In the genomic region with DNA sequence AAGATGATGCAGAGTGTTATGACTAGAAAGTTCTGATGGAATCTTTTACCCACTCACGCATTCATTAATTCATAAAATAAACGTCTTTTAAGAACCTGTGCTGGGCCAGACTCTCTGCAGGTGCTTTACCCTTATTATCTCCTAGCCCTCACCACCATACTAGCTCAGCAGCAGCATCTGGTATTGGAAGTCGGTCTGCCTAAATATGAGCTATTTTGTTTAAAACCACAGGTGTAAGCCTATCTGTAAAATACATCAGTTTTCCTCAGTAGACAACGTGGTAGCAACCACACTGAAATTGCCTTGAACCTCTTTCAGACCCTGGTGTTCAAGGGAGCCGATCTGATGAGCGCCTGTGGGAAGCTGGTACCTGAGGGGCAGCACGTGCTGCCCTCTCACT, we compare ENCODE assay signal across 18 cellular contexts.
A peak's percentile ranks its signal among the peaks of the same experiment; 100 is the strongest.
DNase-seq lines count a peak whose midpoint lies in the region; ATAC-seq lines count a peak whose summit lies in the region.
"Had no signal": no experiment of that assay in that cellular context is flagged by ENCODE, and none has a peak within 500 bp of the region (broad histone marks: within the 10 kb centered on the region; RNA-seq: fewer than 3 reads in every experiment).

No MANE protein-coding gene starts in this region.

- ATAC-seq in GM19351 (IDR thresholded peaks at IDR 0.05; ENCODE audit: unreplicated experiment) (peak; percentile 10), HG02642 (IDR thresholded peaks at IDR 0.05; ENCODE audit: poor library complexity, unreplicated experiment) (peak; percentile 45), HG03354 (IDR thresholded peaks at IDR 0.05; ENCODE audit: poor library complexity, severe bottlenecking, unreplicated experiment) (peak; percentile 45), left lobe of liver (no peak)
- ATAC-seq: gastroesophageal sphincter, right cardiac atrium had no signal

- intact Hi-C loops in posterior vena cava (cut with DNase I) = no loop called here

- no peak for DNase-seq in activated T-cell treated with anti-CD3 and anti-CD28 coated beads, Interleukin-2, amount 50 U/mL, for 48 hours
- DNase-seq in NCI-H1930 (lab: John Stamatoyannopoulos, UW) = no peak
- no peak for DNase-seq in posterior vena cava (ENCODE audit: low spot score)
- no peak for DNase-seq in left lobe of liver (ENCODE audit: low spot score)
- DNase-seq: activated CD4-positive, CD25-positive, alpha-beta regulatory T cell treated with anti-CD3 and anti-CD28 coated beads, Interleukin-2, amount 50 U/mL, for 72 hours; activated naive CD4-positive, alpha-beta T cell; colonic mucosa; GM23248; immature natural killer cell; Karpas-422; NCI-H1417 treated with DMSO at 0.1 percent for 48 hours; NCI-H345; right cardiac atrium; SHP77 treated with DMSO at 0.1 percent for 48 hours had no signal
